ENCODE assay signal across 1 cellular context in the genomic region with DNA sequence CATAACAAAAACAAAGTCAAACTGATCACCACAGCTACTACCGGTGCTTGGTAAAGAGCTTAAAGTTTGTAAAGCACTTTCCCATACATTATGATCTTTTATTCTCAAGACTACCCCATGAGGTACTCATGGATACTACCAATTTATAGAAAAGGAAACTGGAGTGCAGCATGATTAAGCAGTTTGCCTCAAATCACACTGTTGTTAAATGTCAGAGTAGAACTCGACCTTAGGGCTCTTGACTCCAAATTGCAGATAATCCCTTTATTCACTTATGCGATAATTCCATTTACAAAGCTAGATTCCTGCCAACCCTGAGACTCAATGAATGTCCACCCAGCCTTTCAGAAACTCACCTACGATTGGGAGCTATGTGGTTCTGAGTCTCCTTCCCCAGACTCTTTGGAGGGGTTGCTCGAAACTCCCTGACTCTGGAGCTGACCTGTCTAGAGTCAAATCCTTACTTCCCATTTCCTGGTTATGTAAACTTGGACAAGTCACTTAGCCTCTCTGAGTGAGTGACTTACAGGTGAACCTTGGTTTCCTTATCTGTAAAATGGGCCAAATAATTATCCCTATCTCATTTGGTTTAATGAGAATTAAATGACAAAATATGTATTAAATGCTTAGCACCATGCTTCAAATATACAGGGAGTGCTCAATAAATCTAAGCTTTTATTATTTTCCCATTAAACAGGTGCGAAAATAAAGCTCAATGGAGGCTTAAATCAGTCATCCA.
A peak's percentile ranks its signal among the peaks of the same experiment; 100 is the strongest.
TF ChIP-seq lines count a peak whose summit lies in the region.

No MANE protein-coding gene starts in this region.

TF ChIP-seq in liver, 16 proteins besides CTCF, POLR2A, EP300 and RAD21 (continued from another document):
- no peak for TF ChIP-seq ZBTB33 (IDR thresholded peaks at IDR 0.05)
- no peak for TF ChIP-seq FOXA2 (IDR thresholded peaks at IDR 0.05)
- TF ChIP-seq, protein P1, sequence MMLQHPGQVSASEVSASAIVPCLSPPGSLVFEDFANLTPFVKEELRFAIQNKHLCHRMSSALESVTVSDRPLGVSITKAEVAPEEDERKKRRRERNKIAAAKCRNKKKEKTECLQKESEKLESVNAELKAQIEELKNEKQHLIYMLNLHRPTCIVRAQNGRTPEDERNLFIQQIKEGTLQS (IDR thresholded peaks at IDR 0.05) = no peak
- no peak for TF ChIP-seq EGR1 (IDR thresholded peaks at IDR 0.05; ENCODE audit: low read depth in 2 of 2)
- TF ChIP-seq JUND (IDR thresholded peaks at IDR 0.05) = no peak
- no peak for TF ChIP-seq GABPA (IDR thresholded peaks at IDR 0.05 in 1 of 2, conservative IDR thresholded peaks at IDR 0.05 in 1 of 2)
- TF ChIP-seq SP1 (IDR thresholded peaks at IDR 0.05) = peak; percentile 65
